ENCODE assay signal across 14 cellular contexts in genomic region chr11:60678231-60678630, GRCh38. TPM values are rescaled to one million over a fixed set of nuclear protein-coding genes. Genes with fewer than 3 reads are reported as not detected.
"Had no signal": no experiment of that assay in that cellular context is flagged by ENCODE, and none has a peak within 500 bp of the region (broad histone marks: within the 10 kb centered on the region; RNA-seq: fewer than 3 reads in every experiment).

No MANE protein-coding gene starts in this region.

RNA-seq across cellular contexts. Expression of gene MS4A8, which starts 21.2 kb away (rescaled TPM):
- total RNA-seq: subcutaneous adipose tissue, suprapubic skin, temporal lobe, thoracic aorta, thyroid gland, tibial nerve, upper lobe of right lung, ureter, vagina had no signal
- polyA plus RNA-seq: urinary bladder had no signal

RNA-seq across cellular contexts. Expression of gene MS4A18, which starts 46.3 kb away (rescaled TPM):
- total RNA-seq: stomach, subcutaneous adipose tissue, suprapubic skin, temporal lobe, thoracic aorta, thyroid gland, tibial nerve, transverse colon, upper lobe of left lung, upper lobe of right lung, ureter, urinary bladder, uterus, vagina had no signal
- polyA plus RNA-seq: urinary bladder had no signal
